Comparison of ENCODE assay signal across 8 cellular contexts in the genomic region with DNA sequence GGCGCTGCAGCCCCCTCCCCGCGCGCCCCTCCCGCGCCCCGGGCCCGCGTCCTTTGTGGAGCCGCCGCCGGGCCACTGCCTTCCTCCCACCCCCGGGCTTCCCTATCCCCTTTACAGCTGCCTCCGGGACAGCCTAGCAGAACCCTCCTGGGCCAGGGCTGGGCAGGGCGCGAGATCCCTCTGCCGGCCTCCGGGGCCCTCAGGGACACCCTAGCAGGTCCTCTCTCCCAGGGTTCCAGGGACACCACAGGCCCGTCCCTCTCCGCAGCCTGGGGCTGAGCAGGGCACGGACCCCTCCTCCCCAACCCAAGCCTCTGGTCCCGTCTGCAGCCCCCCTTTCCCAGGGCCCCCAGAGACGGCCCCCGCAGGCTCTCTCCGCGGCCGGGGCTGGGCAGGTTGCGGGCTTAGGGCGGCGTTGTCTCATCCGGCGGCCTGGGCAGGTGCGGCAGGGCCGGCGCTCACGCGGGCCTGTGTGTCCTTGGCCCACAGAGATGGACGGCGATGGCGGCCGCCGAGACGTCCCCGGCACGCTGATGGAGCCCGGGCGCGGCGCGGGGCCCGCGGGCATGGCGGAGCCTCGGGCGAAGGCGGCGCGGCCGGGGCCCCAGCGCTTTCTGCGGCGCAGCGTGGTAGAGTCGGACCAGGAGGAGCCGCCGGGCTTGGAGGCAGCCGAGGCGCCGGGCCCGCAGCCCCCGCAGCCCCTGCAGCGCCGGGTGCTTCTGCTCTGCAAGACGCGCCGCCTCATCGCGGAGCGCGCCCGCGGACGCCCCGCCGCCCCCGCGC. TPM values are rescaled to one million over a fixed set of nuclear protein-coding genes. Genes with fewer than 3 reads are reported as not detected.
A peak's percentile ranks its signal among the peaks of the same experiment; 100 is the strongest.
DNase-seq lines count a peak whose midpoint lies in the region; ATAC-seq and TF ChIP-seq lines count a peak whose summit lies in the region.

No MANE protein-coding gene starts in this region.

- peak overlapping the region; percentile 79 for H3K4me3 Mint-ChIP-seq in CD4-positive, alpha-beta T cell
- peak overlapping the region; percentile 36 to 85 (median 70) for H3K4me3 Mint-ChIP-seq in naive thymus-derived CD8-positive, alpha-beta T cell

- no peaks in the 10 kb centered on the region for H3K9me3 Mint-ChIP-seq in CD4-positive, alpha-beta T cell
- no peaks in the 10 kb centered on the region for H3K9me3 Mint-ChIP-seq in naive thymus-derived CD8-positive, alpha-beta T cell

- POLR2A ChIA-PET in CD4-positive, alpha-beta T cell (lab: Charles Lee): no interaction called here
- POLR2A ChIA-PET in naive thymus-derived CD8-positive, alpha-beta T cell (lab: Charles Lee): no interaction called here

- H3K4me1 Mint-ChIP-seq in CD4-positive, alpha-beta T cell (ENCODE audit: low read depth): peaks cover 5% of the 10 kb centered on the region
- H3K4me1 Mint-ChIP-seq in naive thymus-derived CD8-positive, alpha-beta T cell: peaks cover 4 to 12% (median 9%) of the 10 kb centered on the region in 4 donors

- CTCF ChIA-PET in CD4-positive, alpha-beta T cell (lab: Charles Lee): no interaction called here

- no peaks in the 10 kb centered on the region for H3K36me3 Mint-ChIP-seq in CD4-positive, alpha-beta T cell (ENCODE audit: low read depth)
- no peaks in the 10 kb centered on the region for H3K36me3 Mint-ChIP-seq in naive thymus-derived CD8-positive, alpha-beta T cell

- H3K27ac Mint-ChIP-seq in CD4-positive, alpha-beta T cell: no peak overlapping the region
- no peak overlapping the region for H3K27ac Mint-ChIP-seq in naive thymus-derived CD8-positive, alpha-beta T cell

- intact Hi-C loops in CD4-positive, alpha-beta T cell (cut with DNase I, micrococcal nuclease): no loop called here

- peak in 1 of 10 experiments; percentile 8 for DNase-seq in CD4-positive, alpha-beta T cell
- DNase-seq in LNCaP clone FGC (ENCODE audit: low read depth) (no peak), foreskin fibroblast (no peak), NAMALWA (ENCODE audit: low spot score) (no peak)
- peak in 5 of 10 donors; percentile 7 to 23 (median 17) for DNase-seq in naive thymus-derived CD8-positive, alpha-beta T cell

- no peaks in the 10 kb centered on the region for H3K9me3 ChIP-seq in CD4-positive, alpha-beta T cell (ENCODE audit: control insufficient read depth, low read length)

- H3K27me3 Mint-ChIP-seq in CD4-positive, alpha-beta T cell: peaks cover 38% of the 10 kb centered on the region
- peaks cover 8 to 54% (median 32%) of the 10 kb centered on the region in 5 donors for H3K27me3 Mint-ChIP-seq in naive thymus-derived CD8-positive, alpha-beta T cell

- peak; percentile 32 for ATAC-seq in CD4-positive, alpha-beta T cell (ENCODE audit: poor library complexity)
- ATAC-seq in naive thymus-derived CD8-positive, alpha-beta T cell: peak; percentile 49 to 56
- no peak for ATAC-seq in HG02970 (IDR thresholded peaks at IDR 0.05; ENCODE audit: low FRiP score, unreplicated experiment)
- no peak for ATAC-seq in GM19397 (IDR thresholded peaks at IDR 0.05; ENCODE audit: unreplicated experiment)

- H3K27ac ChIP-seq in CD4-positive, alpha-beta T cell (ENCODE audit: low read depth, low read length): no peak overlapping the region
- peak overlapping the region; percentile 10 for H3K27ac ChIP-seq in cingulate gyrus (ENCODE audit: low read depth, low read length)

- no peak for TF ChIP-seq CTCF in CD4-positive, alpha-beta T cell (IDR thresholded peaks at IDR 0.05)
- TF ChIP-seq CTCF in LNCaP clone FGC (IDR thresholded peaks at IDR 0.05; ENCODE audit: control insufficient read depth, extremely low read depth, insufficient read depth) (no peak), foreskin fibroblast (IDR thresholded peaks at IDR 0.05; ENCODE audit: low read depth, low read length) (no peak)

- H3K4me3 ChIP-seq in LNCaP clone FGC (ENCODE audit: low read depth, low read length) (peak overlapping the region; percentile 66), foreskin fibroblast (ENCODE audit: low read depth in 1 of 2, low read length in 2 of 2) (no peak overlapping the region)

- peaks cover 26% of the 10 kb centered on the region for H3K27me3 ChIP-seq in CD4-positive, alpha-beta T cell (ENCODE audit: control insufficient read depth, insufficient read depth, low read length)

RNA-seq across cellular contexts. Expression of gene WNK2, which starts 0.7 kb away (rescaled TPM):
- under 1 TPM; 0.19 to 0.22 TPM for total RNA-seq in CD4-positive, alpha-beta T cell
- under 1 TPM in 1 of 2 experiments, not detected in 1; 0.27 TPM for total RNA-seq in naive thymus-derived CD8-positive, alpha-beta T cell
- not detected for polyA plus RNA-seq in naive thymus-derived CD8-positive, alpha-beta T cell

RNA-seq across cellular contexts. Expression of gene NINJ1, which starts 50.6 kb away (rescaled TPM):
- 10 to 100 TPM; 87.8 to 87.9 TPM for total RNA-seq in CD4-positive, alpha-beta T cell
- total RNA-seq in naive thymus-derived CD8-positive, alpha-beta T cell: 10 to 100 TPM; 33.8 to 35.6 TPM
- 10 to 100 TPM; 78.5 to 97.6 (median 96.0) TPM for polyA plus RNA-seq in naive thymus-derived CD8-positive, alpha-beta T cell

Comparison
In these comparisons a context has a peak if more than half of its experiments do, and no peak if none do; other contexts are left out.
1. ATAC-seq: peak in CD4-positive, alpha-beta T cell (single experiment) and naive thymus-derived CD8-positive, alpha-beta T cell (2 of 2); none in HG02970 (single experiment) and GM19397 (single experiment).